ENCODE assay signal across 7 cellular contexts in the genomic region with DNA sequence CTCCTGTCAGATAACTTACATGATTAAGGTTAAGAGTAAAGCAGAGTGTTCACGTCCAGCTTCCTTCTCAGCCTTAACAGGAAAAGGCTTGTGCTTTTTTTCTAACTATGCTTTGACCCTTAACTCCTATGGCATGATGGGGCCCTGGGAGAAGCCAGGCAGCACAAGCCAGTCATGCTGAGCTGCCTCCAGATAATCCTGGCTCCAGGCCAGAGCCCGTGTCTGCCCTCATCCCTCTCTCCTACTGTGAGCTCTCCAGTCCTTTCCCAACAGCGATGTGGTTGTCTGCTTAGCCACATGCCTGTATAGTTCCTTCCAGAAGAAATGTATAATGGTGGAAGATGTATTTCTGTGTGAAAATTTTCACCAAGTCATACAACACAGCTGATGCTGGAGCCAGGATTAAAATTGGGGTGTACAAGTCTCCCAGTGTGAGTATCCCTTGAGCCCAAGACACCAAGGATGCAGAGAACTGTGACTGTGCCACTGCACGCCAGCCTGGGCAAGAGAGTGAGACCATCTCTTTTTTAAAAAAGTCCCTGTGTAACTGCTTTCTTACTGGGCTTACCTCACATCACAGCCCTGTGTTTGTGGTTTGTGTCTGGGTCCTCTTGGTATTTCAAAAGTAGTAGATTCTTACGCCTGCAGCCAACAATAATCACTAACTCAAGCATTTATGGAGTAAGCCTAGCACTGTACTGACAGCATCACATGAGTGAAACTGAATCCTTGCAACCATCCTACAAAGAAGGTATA. TPM values are rescaled to one million over a fixed set of nuclear protein-coding genes. Genes with fewer than 3 reads are reported as not detected.
A peak's percentile ranks its signal among the peaks of the same experiment; 100 is the strongest.
DNase-seq lines count a peak whose midpoint lies in the region; ATAC-seq, FAIRE-seq and TF ChIP-seq lines count a peak whose summit lies in the region.

No MANE protein-coding gene starts in this region.

- H3K36me3 ChIP-seq in sigmoid colon = peaks cover 13 to 52% (median 31%) of the 10 kb centered on the region in 4 donors
- peaks cover 25% of the 10 kb centered on the region for H3K36me3 ChIP-seq in colonic mucosa

- intact Hi-C loops in Right ventricle myocardium superior (cut with DNase I) = no loop called here
- intact Hi-C loops in sigmoid colon (cut with DNase I) = no loop called here
- intact Hi-C loops in colonic mucosa (cut with DNase I) = no loop called here

- no peak for FAIRE-seq in GM12891 (lab: Jason Lieb, UNC)

- H3K4me1 ChIP-seq in sigmoid colon (peaks cover 0 to 33% (median 22%) of the 10 kb centered on the region in 4 donors), colonic mucosa (no peaks in the 10 kb centered on the region)

- no peaks in the 10 kb centered on the region for H3K27me3 ChIP-seq in sigmoid colon
- no peaks in the 10 kb centered on the region for H3K27me3 ChIP-seq in colonic mucosa

- peak; percentile 92 for ATAC-seq in Right ventricle myocardium superior (ENCODE audit: poor library complexity)

- no peak for TF ChIP-seq EP300 in sigmoid colon (IDR thresholded peaks at IDR 0.05)

- TF ChIP-seq POLR2A in sigmoid colon (IDR thresholded peaks at IDR 0.05) (no peak), GM12891 (IDR thresholded peaks at IDR 0.05; ENCODE audit: low read depth, low read length) (no peak)

- peak overlapping the region; percentile 97 for H3K27ac ChIP-seq in VCaP
- H3K27ac ChIP-seq in sigmoid colon = peak overlapping the region in 3 of 4 donors; percentile 24 to 47 (median 45)
- no peak overlapping the region for H3K27ac ChIP-seq in colonic mucosa

- TF ChIP-seq CTCF in VCaP (conservative IDR thresholded peaks at IDR 0.05) = no peak
- no peak for TF ChIP-seq CTCF in sigmoid colon (IDR thresholded peaks at IDR 0.05)
- TF ChIP-seq CTCF in colonic mucosa (IDR thresholded peaks at IDR 0.05) = no peak

- H3K4me3 ChIP-seq in sigmoid colon (no peak overlapping the region), colonic mucosa (no peak overlapping the region)

- no peak overlapping the region for H3K9ac ChIP-seq in colonic mucosa (ENCODE audit: low read depth in 2 of 2, low read length in 2 of 2)

- WGBS in sigmoid colon, 2 donors = 71 to 74% methylated on average over 5 of the region's 5 CpGs

- H3K9me3 ChIP-seq in sigmoid colon (no peaks in the 10 kb centered on the region), colonic mucosa (no peaks in the 10 kb centered on the region)

- DNase-seq in GM04504 (ENCODE audit: low read depth) (peak; percentile 24), Right ventricle myocardium superior (peak; percentile 82), sigmoid colon (peak; percentile 84), colonic mucosa (no peak), inferior parietal cortex (ENCODE audit: extremely low spot score) (no peak), GM12891 (ENCODE audit: insufficient read length, low spot score) (no peak)

TF ChIP-seq in GM12891, 5 proteins besides CTCF, POLR2A, EP300 and RAD21:
- TF ChIP-seq POU2F2 (IDR thresholded peaks at IDR 0.05; ENCODE audit: low read depth, low read length) (no peak), TAF1 (IDR thresholded peaks at IDR 0.05; ENCODE audit: low read depth, low read length) (no peak), PAX5 (IDR thresholded peaks at IDR 0.05; ENCODE audit: insufficient read depth, low read length, severe bottlenecking) (no peak), POLR2AphosphoS5 (IDR thresholded peaks at IDR 0.05; ENCODE audit: low read depth, low read length) (no peak), SPI1 (IDR thresholded peaks at IDR 0.05; ENCODE audit: low read depth, low read length) (no peak)

RNA-seq across cellular contexts. Expression of a gene that starts 7.9 kb away (rescaled TPM):
- 12.2 TPM for total RNA-seq in Right ventricle myocardium superior
- 10 to 100 TPM; 20.6 to 31.9 (median 25.6) TPM for total RNA-seq in sigmoid colon
- polyA plus RNA-seq in sigmoid colon = 10 to 100 TPM; 11.6 to 31.4 (median 25.2) TPM
- total RNA-seq in colonic mucosa = 10 to 100 TPM; 19.4 to 34.8 TPM
- polyA plus RNA-seq in GM12891 (2012; ENCODE audit: low read depth, missing spikeins) = 18.9 TPM

RNA-seq across cellular contexts. Expression of a gene that starts 9.8 kb away (rescaled TPM):
- total RNA-seq in Right ventricle myocardium superior (63.3 TPM), sigmoid colon (10 to 100 TPM; 21.3 to 33.7 (median 23.5) TPM), colonic mucosa (100 to 1,000 TPM in 1 of 2 donors, 10 to 100 TPM in 1; 63.1 to 274 TPM)
- polyA plus RNA-seq in sigmoid colon = 10 to 100 TPM; 33.6 to 44.5 (median 42.3) TPM
- polyA plus RNA-seq in GM12891 (2012; ENCODE audit: low read depth, missing spikeins) = 35.8 TPM

RNA-seq across cellular contexts. Expression of a gene that starts 30.3 kb away (rescaled TPM):
- total RNA-seq in Right ventricle myocardium superior (2.0 TPM), sigmoid colon (1 to 10 TPM in 3 of 4 donors, under 1 TPM in 1; 0.33 to 10.0 (median 1.9) TPM), colonic mucosa (under 1 TPM; 0.49 to 0.77 TPM)
- 1 to 10 TPM in 1 of 3 donors, under 1 TPM in 1, not detected in 1; 0.60 to 1.5 TPM for polyA plus RNA-seq in sigmoid colon
- polyA plus RNA-seq in GM12891 (2012; ENCODE audit: low read depth, missing spikeins) = 0.80 TPM

RNA-seq across cellular contexts. Expression of a gene that starts 52.3 kb away (rescaled TPM):
- total RNA-seq in Right ventricle myocardium superior (not detected), sigmoid colon (not detected), colonic mucosa (not detected)
- not detected for polyA plus RNA-seq in sigmoid colon
- polyA plus RNA-seq in GM12891 (2012; ENCODE audit: low read depth, missing spikeins) = not detected

Comparison
In these comparisons a context has a peak if more than half of its experiments do, and no peak if none do; other contexts are left out.
1. DNase-seq: peak in GM04504 (single experiment), Right ventricle myocardium superior (single experiment) and sigmoid colon (single experiment); none in colonic mucosa (single experiment), inferior parietal cortex (single experiment) and GM12891 (single experiment).